Comparison of ENCODE assay signal across 1 cellular context in the genomic region with DNA sequence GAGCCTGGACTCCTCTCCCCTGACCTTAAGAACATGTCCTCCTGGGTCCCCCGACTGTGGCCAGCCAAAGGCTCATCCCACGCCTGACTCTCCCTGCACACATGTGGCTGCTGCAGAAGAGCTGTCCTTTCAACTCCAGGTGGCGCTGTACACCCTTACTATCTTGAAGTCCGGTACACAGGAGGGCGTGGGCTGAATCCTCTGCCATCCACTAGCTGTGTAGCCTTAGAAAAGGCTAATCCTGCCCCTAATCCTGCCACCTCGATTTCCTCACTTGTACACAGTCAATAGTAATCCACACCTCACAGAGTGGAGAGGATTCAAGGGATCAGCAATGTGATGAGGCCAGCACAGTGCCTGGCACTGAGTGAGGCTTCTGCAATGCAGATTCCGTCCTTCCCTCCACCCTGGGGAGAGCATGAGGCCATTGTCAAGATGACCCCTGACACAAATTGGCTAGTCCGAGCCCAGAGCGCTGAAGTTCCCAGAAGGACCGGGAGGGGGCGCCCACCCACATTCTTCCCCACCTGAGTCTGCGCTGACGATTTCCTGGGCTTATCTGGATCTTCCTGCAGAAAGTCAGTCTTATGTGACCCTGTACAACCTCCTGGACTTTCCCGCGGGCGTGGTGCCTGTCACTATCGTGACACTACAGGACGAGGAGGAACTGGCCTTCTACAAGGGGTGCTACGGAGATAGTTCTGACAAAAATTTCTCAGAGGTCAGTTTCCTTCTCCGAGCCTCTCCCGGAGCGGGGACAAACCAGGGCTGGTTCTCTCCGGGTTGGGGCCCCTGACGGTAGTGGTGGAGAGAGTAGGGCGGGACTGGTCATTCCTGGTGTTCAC.
TF ChIP-seq lines count a peak whose summit lies in the region.

No MANE protein-coding gene starts in this region.

TF ChIP-seq in K562, 482 proteins besides CTCF, POLR2A, EP300 and RAD21 (continued from another document and continues in another):
- TF ChIP-seq ZNF407 (IDR thresholded peaks at IDR 0.05; ENCODE audit: low read depth) (peak; percentile 70; the same call in 1 of the 2 replicates), CREM (IDR thresholded peaks at IDR 0.05; ENCODE audit: low read depth) (peak; percentile 86), RCOR1 (IDR thresholded peaks at IDR 0.05; ENCODE audit: borderline replicate concordance in 1 of 2, low read depth in 2 of 2, low read length in 2 of 2) (peak; percentile 3 to 87), THRA (IDR thresholded peaks at IDR 0.05) (peak; percentile 97), RNF2 (IDR thresholded peaks at IDR 0.05) (peak; percentile 78), MECOM (CRISPR knock-in tag; IDR thresholded peaks at IDR 0.05) (peak; percentile 80; the same call in 1 of the 2 replicates), MYBL2 (IDR thresholded peaks at IDR 0.05; ENCODE audit: low read depth) (peak; percentile 22; the same call in 1 of the 2 replicates), MYBL2 (CRISPR knock-in tag; IDR thresholded peaks at IDR 0.05; ENCODE audit: borderline replicate concordance) (no peak), KDM4B (IDR thresholded peaks at IDR 0.05; ENCODE audit: borderline replicate concordance in 2 of 2, low read depth in 1 of 2) (peak in 1 of 2 experiments; percentile 23; a peak in 1 of 4 replicates), NUFIP1 (IDR thresholded peaks at IDR 0.05; ENCODE audit: partially characterized antibody) (peak; percentile 30), KLF16 (IDR thresholded peaks at IDR 0.05) (no peak; the same call in 1 of the 2 replicates), SOX6 (IDR thresholded peaks at IDR 0.05) (peak; percentile 83), TRIM25 (IDR thresholded peaks at IDR 0.05; ENCODE audit: borderline replicate concordance) (peak; percentile 54; the same call in 1 of the 2 replicates), ZNF311 (CRISPR knock-in tag; IDR thresholded peaks at IDR 0.05) (no peak), C11orf30 (IDR thresholded peaks at IDR 0.05; ENCODE audit: low read depth) (peak; percentile 4; the same call in 1 of the 2 replicates), BCOR (IDR thresholded peaks at IDR 0.05) (peak; percentile 98), TARDBP (IDR thresholded peaks at IDR 0.05) (peak; percentile 93), CREB1 (IDR thresholded peaks at IDR 0.05) (peak; percentile 56), CREB1 (CRISPR knock-in tag; IDR thresholded peaks at IDR 0.05) (peak; percentile 84), PYGO2 (tag; IDR thresholded peaks at IDR 0.05) (peak; percentile 14; the same call in 1 of the 2 replicates), TCF15 (CRISPR knock-in tag; IDR thresholded peaks at IDR 0.05) (0 out of 2 replicates have a peak, but pooled peaks have one; percentile 32), ELF2 (CRISPR knock-in tag; IDR thresholded peaks at IDR 0.05) (no peak), NR1H2 (CRISPR knock-in tag; IDR thresholded peaks at IDR 0.05) (peak; percentile 88; the same call in 1 of the 2 replicates), PML (IDR thresholded peaks at IDR 0.05; ENCODE audit: low read length) (no peak; the same call in 1 of the 2 replicates), CBX1 (IDR thresholded peaks at IDR 0.05; ENCODE audit: low read depth) (peak; percentile 97; the same call in 1 of the 2 replicates), DIDO1 (tag; IDR thresholded peaks at IDR 0.05; ENCODE audit: low read depth) (peak; percentile 46; the same call in 1 of the 2 replicates), TAF15 (IDR thresholded peaks at IDR 0.05; ENCODE audit: low read depth, low read length) (no peak), ZNF764 (CRISPR knock-in tag; IDR thresholded peaks at IDR 0.05; ENCODE audit: low read depth) (no peak; the same call in 1 of the 2 replicates), FOS (IDR thresholded peaks at IDR 0.05; ENCODE audit: extremely low read depth, insufficient read length) (peak; percentile 16), FOXM1 (IDR thresholded peaks at IDR 0.05; ENCODE audit: low read depth) (peak; percentile 20), FOXM1 (CRISPR knock-in tag; IDR thresholded peaks at IDR 0.05; ENCODE audit: low read depth) (peak; percentile 87; the same call in 1 of the 2 replicates), ZNF644 (tag; IDR thresholded peaks at IDR 0.05; ENCODE audit: low read depth) (peak; percentile 64; the same call in 1 of the 2 replicates), ZNF197 (CRISPR knock-in tag; IDR thresholded peaks at IDR 0.05; ENCODE audit: low read depth) (peak; percentile 85)
- TF ChIP-seq, protein P1, sequence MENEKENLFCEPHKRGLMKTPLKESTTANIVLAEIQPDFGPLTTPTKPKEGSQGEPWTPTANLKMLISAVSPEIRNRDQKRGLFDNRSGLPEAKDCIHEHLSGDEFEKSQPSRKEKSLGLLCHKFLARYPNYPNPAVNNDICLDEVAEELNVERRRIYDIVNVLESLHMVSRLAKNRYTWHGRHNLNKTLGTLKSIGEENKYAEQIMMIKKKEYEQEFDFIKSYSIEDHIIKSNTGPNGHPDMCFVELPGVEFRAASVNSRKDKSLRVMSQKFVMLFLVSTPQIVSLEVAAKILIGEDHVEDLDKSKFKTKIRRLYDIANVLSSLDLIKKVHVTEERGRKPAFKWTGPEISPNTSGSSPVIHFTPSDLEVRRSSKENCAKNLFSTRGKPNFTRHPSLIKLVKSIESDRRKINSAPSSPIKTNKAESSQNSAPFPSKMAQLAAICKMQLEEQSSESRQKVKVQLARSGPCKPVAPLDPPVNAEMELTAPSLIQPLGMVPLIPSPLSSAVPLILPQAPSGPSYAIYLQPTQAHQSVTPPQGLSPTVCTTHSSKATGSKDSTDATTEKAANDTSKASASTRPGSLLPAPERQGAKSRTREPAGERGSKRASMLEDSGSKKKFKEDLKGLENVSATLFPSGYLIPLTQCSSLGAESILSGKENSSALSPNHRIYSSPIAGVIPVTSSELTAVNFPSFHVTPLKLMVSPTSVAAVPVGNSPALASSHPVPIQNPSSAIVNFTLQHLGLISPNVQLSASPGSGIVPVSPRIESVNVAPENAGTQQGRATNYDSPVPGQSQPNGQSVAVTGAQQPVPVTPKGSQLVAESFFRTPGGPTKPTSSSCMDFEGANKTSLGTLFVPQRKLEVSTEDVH (IDR thresholded peaks at IDR 0.05; ENCODE audit: low read depth, partially characterized antibody) = peak; percentile 89
- TF ChIP-seq, protein P2, sequence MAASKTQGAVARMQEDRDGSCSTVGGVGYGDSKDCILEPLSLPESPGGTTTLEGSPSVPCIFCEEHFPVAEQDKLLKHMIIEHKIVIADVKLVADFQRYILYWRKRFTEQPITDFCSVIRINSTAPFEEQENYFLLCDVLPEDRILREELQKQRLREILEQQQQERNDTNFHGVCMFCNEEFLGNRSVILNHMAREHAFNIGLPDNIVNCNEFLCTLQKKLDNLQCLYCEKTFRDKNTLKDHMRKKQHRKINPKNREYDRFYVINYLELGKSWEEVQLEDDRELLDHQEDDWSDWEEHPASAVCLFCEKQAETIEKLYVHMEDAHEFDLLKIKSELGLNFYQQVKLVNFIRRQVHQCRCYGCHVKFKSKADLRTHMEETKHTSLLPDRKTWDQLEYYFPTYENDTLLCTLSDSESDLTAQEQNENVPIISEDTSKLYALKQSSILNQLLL (CRISPR knock-in tag; IDR thresholded peaks at IDR 0.05; ENCODE audit: borderline replicate concordance) = no peak
- TF ChIP-seq, protein P3, sequence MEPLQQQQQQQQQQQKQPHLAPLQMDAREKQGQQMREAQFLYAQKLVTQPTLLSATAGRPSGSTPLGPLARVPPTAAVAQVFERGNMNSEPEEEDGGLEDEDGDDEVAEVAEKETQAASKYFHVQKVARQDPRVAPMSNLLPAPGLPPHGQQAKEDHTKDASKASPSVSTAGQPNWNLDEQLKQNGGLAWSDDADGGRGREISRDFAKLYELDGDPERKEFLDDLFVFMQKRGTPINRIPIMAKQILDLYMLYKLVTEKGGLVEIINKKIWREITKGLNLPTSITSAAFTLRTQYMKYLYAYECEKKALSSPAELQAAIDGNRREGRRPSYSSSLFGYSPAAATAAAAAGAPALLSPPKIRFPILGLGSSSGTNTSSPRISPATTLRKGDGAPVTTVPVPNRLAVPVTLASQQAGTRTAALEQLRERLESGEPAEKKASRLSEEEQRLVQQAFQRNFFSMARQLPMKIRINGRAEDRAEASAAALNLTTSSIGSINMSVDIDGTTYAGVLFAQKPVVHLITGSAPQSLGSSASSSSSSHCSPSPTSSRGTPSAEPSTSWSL (CRISPR knock-in tag; IDR thresholded peaks at IDR 0.05; ENCODE audit: borderline replicate concordance) = no peak
- TF ChIP-seq, protein P4, sequence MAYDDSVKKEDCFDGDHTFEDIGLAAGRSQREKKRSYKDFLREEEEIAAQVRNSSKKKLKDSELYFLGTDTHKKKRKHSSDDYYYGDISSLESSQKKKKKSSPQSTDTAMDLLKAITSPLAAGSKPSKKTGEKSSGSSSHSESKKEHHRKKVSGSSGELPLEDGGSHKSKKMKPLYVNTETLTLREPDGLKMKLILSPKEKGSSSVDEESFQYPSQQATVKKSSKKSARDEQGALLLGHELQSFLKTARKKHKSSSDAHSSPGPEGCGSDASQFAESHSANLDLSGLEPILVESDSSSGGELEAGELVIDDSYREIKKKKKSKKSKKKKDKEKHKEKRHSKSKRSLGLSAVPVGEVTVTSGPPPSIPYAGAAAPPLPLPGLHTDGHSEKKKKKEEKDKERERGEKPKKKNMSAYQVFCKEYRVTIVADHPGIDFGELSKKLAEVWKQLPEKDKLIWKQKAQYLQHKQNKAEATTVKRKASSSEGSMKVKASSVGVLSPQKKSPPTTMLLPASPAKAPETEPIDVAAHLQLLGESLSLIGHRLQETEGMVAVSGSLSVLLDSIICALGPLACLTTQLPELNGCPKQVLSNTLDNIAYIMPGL (CRISPR knock-in tag; IDR thresholded peaks at IDR 0.05) = peak; percentile 74; the same call in 1 of the 2 replicates
